21 cellular contexts compared by ENCODE assay signal in genomic region chr5:174071484-174071883, GRCh38.
DNase-seq lines count a peak whose midpoint lies in the region; ATAC-seq and TF ChIP-seq lines count a peak whose summit lies in the region.
"Had no signal": no experiment of that assay in that cellular context is flagged by ENCODE, and none has a peak within 500 bp of the region (broad histone marks: within the 10 kb centered on the region; RNA-seq: fewer than 3 reads in every experiment).

No MANE protein-coding gene starts in this region.

- peak overlapping the region; percentile 42 for H3K4me2 ChIP-seq in MM.1S (ENCODE audit: low read depth, low read length)
- H3K4me2 ChIP-seq: A549; BLaER1 treated with 17β-estradiol and CSF1 and Interleukin-3, amounts not matched to agents 10 nM and 100 nM had no signal

- no peaks in the 10 kb centered on the region for H3K4me1 Mint-ChIP-seq in stimulated activated naive CD8-positive, alpha-beta T cell treated with anti-CD3 and anti-CD28 coated beads, Interleukin-15, amount 100 ng/mL, for 72 hours
- H3K4me1 Mint-ChIP-seq in stimulated activated memory B cell treated with anti-CD40 and anti-IgM and Interleukin-4, amounts not matched to agents 10 μg/mL and 1 μg/mL and 100 μg/mL, for 72 hours: no peaks in the 10 kb centered on the region
- H3K4me1 Mint-ChIP-seq: B cell had no signal

- H3K27me3 ChIP-seq in MM.1S (replicated peaks; ENCODE audit: insufficient read depth, low read length): no peaks in the 10 kb centered on the region
- H3K27me3 ChIP-seq: BLaER1 treated with 17β-estradiol and CSF1 and Interleukin-3, amounts not matched to agents 10 nM and 100 nM had no signal

- no peak overlapping the region for H3K27ac Mint-ChIP-seq in stimulated activated naive CD8-positive, alpha-beta T cell treated with anti-CD3 and anti-CD28 coated beads, Interleukin-15, amount 100 ng/mL, for 72 hours
- H3K27ac Mint-ChIP-seq in stimulated activated memory B cell treated with anti-CD40 and anti-IgM and Interleukin-4, amounts not matched to agents 10 μg/mL and 1 μg/mL and 100 μg/mL, for 72 hours: no peak overlapping the region
- H3K27ac Mint-ChIP-seq: B cell; CD4-positive, alpha-beta T cell; CD8-positive, alpha-beta T cell had no signal

- no peak overlapping the region for H3K4me3 ChIP-seq in MM.1S (ENCODE audit: low read length)
- H3K4me3 ChIP-seq: A549; BLaER1 treated with 17β-estradiol and CSF1 and Interleukin-3, amounts not matched to agents 10 nM and 100 nM; GM12878 had no signal

- no peaks in the 10 kb centered on the region for H3K9me2 ChIP-seq in MM.1S (replicated peaks; ENCODE audit: insufficient read depth, low read length)

- peak overlapping the region; percentile 62 for H3K9ac ChIP-seq in MM.1S (ENCODE audit: low read length)
- H3K9ac ChIP-seq: BLaER1 treated with 17β-estradiol and CSF1 and Interleukin-3, amounts not matched to agents 10 nM and 100 nM had no signal

- no peak for TF ChIP-seq CTCF in MM.1S (IDR thresholded peaks at IDR 0.05; ENCODE audit: low read length)

- peaks cover 56% of the 10 kb centered on the region for H3K4me1 ChIP-seq in MM.1S (ENCODE audit: low read length)
- H3K4me1 ChIP-seq: A549; BLaER1 treated with 17β-estradiol and CSF1 and Interleukin-3, amounts not matched to agents 10 nM and 100 nM had no signal

- no peak for DNase-seq in stimulated activated naive CD8-positive, alpha-beta T cell treated with anti-CD3 and anti-CD28 coated beads, Interleukin-15, amount 100 ng/mL, for 72 hours
- DNase-seq in stimulated activated naive CD8-positive, alpha-beta T cell treated with anti-CD3 and anti-CD28 coated beads, Interleukin-15, Interleukin-2, amounts not matched to agents 100 U/mL and 50 U/mL, for 24 hours: no peak
- DNase-seq in MM.1S (peak; percentile 82), T-helper 9 cell (no peak), GM19238 (ENCODE audit: insufficient read length, low spot score) (no peak)
- no peak for DNase-seq in stimulated activated CD4-positive, alpha-beta T cell treated with anti-CD3 and anti-CD28 coated beads, Interleukin-4, amount 100 ng/mL, for 1 hour
- DNase-seq: AML-193; Caco-2; Calu3; CD4-positive, alpha-beta T cell; CD8-positive, alpha-beta T cell; DMS79 treated with DMSO at 0.1 percent for 48 hours; GF-D8 had no signal

- H3K4me3 Mint-ChIP-seq in stimulated activated naive CD8-positive, alpha-beta T cell treated with anti-CD3 and anti-CD28 coated beads, Interleukin-15, amount 100 ng/mL, for 72 hours: no peak overlapping the region
- no peak overlapping the region for H3K4me3 Mint-ChIP-seq in stimulated activated memory B cell treated with anti-CD40 and anti-IgM and Interleukin-4, amounts not matched to agents 10 μg/mL and 1 μg/mL and 100 μg/mL, for 72 hours
- H3K4me3 Mint-ChIP-seq: B cell; CD4-positive, alpha-beta T cell; CD8-positive, alpha-beta T cell had no signal

- H4K20me1 ChIP-seq in MM.1S (ENCODE audit: insufficient read depth, low read length): no peaks in the 10 kb centered on the region
- H4K20me1 ChIP-seq: BLaER1 treated with 17β-estradiol and CSF1 and Interleukin-3, amounts not matched to agents 10 nM and 100 nM had no signal

- ATAC-seq in stimulated activated naive CD8-positive, alpha-beta T cell treated with anti-CD3 and anti-CD28 coated beads, Interleukin-15, amount 100 ng/mL, for 72 hours: peak; percentile 28
- no peak for ATAC-seq in stimulated activated naive CD8-positive, alpha-beta T cell treated with anti-CD3 and anti-CD28 coated beads, Interleukin-15, Interleukin-2, amounts not matched to agents 100 U/mL and 50 U/mL, for 24 hours
- peak; percentile 9 for ATAC-seq in stimulated activated memory B cell treated with anti-CD40 and anti-IgM and Interleukin-4, amounts not matched to agents 10 μg/mL and 1 μg/mL and 100 μg/mL, for 72 hours
- ATAC-seq: A549; CD8-positive, alpha-beta T cell; GM12878 had no signal

- peaks cover 8% of the 10 kb centered on the region for H3K27me3 Mint-ChIP-seq in stimulated activated naive CD8-positive, alpha-beta T cell treated with anti-CD3 and anti-CD28 coated beads, Interleukin-15, amount 100 ng/mL, for 72 hours
- peaks cover 14% of the 10 kb centered on the region for H3K27me3 Mint-ChIP-seq in stimulated activated memory B cell treated with anti-CD40 and anti-IgM and Interleukin-4, amounts not matched to agents 10 μg/mL and 1 μg/mL and 100 μg/mL, for 72 hours
- H3K27me3 Mint-ChIP-seq: CD4-positive, alpha-beta T cell had no signal

- peak overlapping the region; percentile 89 for H3K27ac ChIP-seq in MM.1S (ENCODE audit: low read length)
- peak overlapping the region; percentile 1 for H3K27ac ChIP-seq in cingulate gyrus (ENCODE audit: low read depth, low read length)
- H3K27ac ChIP-seq: 22Rv1; A549; BLaER1 treated with 17β-estradiol and CSF1 and Interleukin-3, amounts not matched to agents 10 nM and 100 nM; C4-2B had no signal

- no peaks in the 10 kb centered on the region for H3K79me2 ChIP-seq in MM.1S (ENCODE audit: low read length)

- H2AFZ ChIP-seq in MM.1S (ENCODE audit: low read length): peak overlapping the region; percentile 10; the same call in 1 of the 2 replicates

- H3K36me3 ChIP-seq in MM.1S (replicated peaks; ENCODE audit: insufficient read depth, low read length): no peaks in the 10 kb centered on the region
- H3K36me3 ChIP-seq: BLaER1 treated with 17β-estradiol and CSF1 and Interleukin-3, amounts not matched to agents 10 nM and 100 nM had no signal

- no peaks in the 10 kb centered on the region for H3K9me3 ChIP-seq in MM.1S (replicated peaks; ENCODE audit: insufficient read depth, low read length)
- H3K9me3 ChIP-seq: A549; BLaER1 treated with 17β-estradiol and CSF1 and Interleukin-3, amounts not matched to agents 10 nM and 100 nM; Caco-2 had no signal

- no peaks in the 10 kb centered on the region for H3K9me3 Mint-ChIP-seq in stimulated activated naive CD8-positive, alpha-beta T cell treated with anti-CD3 and anti-CD28 coated beads, Interleukin-15, amount 100 ng/mL, for 72 hours
- H3K9me3 Mint-ChIP-seq in stimulated activated memory B cell treated with anti-CD40 and anti-IgM and Interleukin-4, amounts not matched to agents 10 μg/mL and 1 μg/mL and 100 μg/mL, for 72 hours: no peaks in the 10 kb centered on the region
- H3K9me3 Mint-ChIP-seq: CD4-positive, alpha-beta T cell; CD8-positive, alpha-beta T cell had no signal

- H3K36me3 Mint-ChIP-seq in stimulated activated memory B cell treated with anti-CD40 and anti-IgM and Interleukin-4, amounts not matched to agents 10 μg/mL and 1 μg/mL and 100 μg/mL, for 72 hours: no peaks in the 10 kb centered on the region
- H3K36me3 Mint-ChIP-seq: CD8-positive, alpha-beta T cell had no signal

- peaks cover 21% of the 10 kb centered on the region for H3F3A ChIP-seq in MM.1S (ENCODE audit: insufficient read depth, low read length)
